Comparison of ENCODE assay signal across 1 cellular context in the genomic region with DNA sequence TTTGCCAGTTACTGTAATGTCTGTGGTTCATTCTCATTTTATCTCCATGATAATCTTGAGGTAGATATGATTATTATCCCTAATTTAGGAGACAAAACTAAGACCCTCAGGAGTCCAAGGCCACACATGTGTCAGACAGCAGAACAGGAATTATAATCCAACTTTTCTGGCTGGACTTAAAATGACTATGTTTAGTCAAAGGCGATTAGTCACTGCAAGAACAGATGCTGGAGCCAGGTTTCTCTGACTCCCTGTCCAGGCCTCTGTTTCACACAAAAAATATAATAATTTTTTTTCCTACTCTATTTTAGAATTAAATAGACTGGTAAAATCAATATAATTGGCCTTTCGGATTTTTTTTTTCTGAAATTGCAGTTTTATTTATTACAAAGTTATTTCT.
TF ChIP-seq lines count a peak whose summit lies in the region.

No MANE protein-coding gene starts in this region.

TF ChIP-seq in K562, 482 proteins besides CTCF, POLR2A, EP300 and RAD21 (continued from another document):
- TF ChIP-seq, protein P1, sequence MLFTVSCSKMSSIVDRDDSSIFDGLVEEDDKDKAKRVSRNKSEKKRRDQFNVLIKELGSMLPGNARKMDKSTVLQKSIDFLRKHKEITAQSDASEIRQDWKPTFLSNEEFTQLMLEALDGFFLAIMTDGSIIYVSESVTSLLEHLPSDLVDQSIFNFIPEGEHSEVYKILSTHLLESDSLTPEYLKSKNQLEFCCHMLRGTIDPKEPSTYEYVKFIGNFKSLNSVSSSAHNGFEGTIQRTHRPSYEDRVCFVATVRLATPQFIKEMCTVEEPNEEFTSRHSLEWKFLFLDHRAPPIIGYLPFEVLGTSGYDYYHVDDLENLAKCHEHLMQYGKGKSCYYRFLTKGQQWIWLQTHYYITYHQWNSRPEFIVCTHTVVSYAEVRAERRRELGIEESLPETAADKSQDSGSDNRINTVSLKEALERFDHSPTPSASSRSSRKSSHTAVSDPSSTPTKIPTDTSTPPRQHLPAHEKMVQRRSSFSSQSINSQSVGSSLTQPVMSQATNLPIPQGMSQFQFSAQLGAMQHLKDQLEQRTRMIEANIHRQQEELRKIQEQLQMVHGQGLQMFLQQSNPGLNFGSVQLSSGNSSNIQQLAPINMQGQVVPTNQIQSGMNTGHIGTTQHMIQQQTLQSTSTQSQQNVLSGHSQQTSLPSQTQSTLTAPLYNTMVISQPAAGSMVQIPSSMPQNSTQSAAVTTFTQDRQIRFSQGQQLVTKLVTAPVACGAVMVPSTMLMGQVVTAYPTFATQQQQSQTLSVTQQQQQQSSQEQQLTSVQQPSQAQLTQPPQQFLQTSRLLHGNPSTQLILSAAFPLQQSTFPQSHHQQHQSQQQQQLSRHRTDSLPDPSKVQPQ (CRISPR knock-in tag; IDR thresholded peaks at IDR 0.05; ENCODE audit: borderline replicate concordance): no peak
